Comparison of ENCODE assay signal across 2 cellular contexts in the genomic region with DNA sequence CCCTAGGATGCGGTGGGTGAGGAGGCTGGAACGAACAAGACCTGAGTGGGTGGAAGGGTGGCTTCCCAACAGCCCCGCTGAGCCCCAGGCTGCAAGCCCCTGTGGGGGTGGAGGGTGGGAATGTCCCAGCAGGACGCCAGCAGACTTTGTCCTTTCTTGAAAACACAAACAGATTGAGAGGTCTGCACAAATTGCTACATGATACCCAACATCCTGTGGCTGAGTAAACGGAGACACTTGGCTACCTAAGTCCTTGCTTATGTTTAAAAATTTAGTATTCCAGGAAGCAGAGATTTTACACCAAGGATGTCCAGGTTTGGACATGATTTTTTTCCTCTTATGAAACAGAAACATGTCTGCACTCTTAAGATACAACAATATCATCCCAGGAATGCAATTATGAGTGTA.
TF ChIP-seq lines count a peak whose summit lies in the region.

No MANE protein-coding gene starts in this region.

TF ChIP-seq in A549, 52 proteins besides CTCF, POLR2A, EP300 and RAD21 (continued from another document):
- TF ChIP-seq, protein P1, sequence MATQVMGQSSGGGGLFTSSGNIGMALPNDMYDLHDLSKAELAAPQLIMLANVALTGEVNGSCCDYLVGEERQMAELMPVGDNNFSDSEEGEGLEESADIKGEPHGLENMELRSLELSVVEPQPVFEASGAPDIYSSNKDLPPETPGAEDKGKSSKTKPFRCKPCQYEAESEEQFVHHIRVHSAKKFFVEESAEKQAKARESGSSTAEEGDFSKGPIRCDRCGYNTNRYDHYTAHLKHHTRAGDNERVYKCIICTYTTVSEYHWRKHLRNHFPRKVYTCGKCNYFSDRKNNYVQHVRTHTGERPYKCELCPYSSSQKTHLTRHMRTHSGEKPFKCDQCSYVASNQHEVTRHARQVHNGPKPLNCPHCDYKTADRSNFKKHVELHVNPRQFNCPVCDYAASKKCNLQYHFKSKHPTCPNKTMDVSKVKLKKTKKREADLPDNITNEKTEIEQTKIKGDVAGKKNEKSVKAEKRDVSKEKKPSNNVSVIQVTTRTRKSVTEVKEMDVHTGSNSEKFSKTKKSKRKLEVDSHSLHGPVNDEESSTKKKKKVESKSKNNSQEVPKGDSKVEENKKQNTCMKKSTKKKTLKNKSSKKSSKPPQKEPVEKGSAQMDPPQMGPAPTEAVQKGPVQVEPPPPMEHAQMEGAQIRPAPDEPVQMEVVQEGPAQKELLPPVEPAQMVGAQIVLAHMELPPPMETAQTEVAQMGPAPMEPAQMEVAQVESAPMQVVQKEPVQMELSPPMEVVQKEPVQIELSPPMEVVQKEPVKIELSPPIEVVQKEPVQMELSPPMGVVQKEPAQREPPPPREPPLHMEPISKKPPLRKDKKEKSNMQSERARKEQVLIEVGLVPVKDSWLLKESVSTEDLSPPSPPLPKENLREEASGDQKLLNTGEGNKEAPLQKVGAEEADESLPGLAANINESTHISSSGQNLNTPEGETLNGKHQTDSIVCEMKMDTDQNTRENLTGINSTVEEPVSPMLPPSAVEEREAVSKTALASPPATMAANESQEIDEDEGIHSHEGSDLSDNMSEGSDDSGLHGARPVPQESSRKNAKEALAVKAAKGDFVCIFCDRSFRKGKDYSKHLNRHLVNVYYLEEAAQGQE (IDR thresholded peaks at IDR 0.05), result no peak
- no peak for TF ChIP-seq JUNB (IDR thresholded peaks at IDR 0.05)
- TF ChIP-seq, protein P2, sequence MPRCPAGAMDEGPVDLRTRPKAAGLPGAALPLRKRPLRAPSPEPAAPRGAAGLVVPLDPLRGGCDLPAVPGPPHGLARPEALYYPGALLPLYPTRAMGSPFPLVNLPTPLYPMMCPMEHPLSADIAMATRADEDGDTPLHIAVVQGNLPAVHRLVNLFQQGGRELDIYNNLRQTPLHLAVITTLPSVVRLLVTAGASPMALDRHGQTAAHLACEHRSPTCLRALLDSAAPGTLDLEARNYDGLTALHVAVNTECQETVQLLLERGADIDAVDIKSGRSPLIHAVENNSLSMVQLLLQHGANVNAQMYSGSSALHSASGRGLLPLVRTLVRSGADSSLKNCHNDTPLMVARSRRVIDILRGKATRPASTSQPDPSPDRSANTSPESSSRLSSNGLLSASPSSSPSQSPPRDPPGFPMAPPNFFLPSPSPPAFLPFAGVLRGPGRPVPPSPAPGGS (IDR thresholded peaks at IDR 0.05), result no peak
- TF ChIP-seq EHMT2 (IDR thresholded peaks at IDR 0.05; ENCODE audit: low read depth), result no peak
- TF ChIP-seq BHLHE40 (IDR thresholded peaks at IDR 0.05; ENCODE audit: low read depth, low read length), result no peak
- no peak for TF ChIP-seq SREBF2 (IDR thresholded peaks at IDR 0.05)
- TF ChIP-seq CHD2 (IDR thresholded peaks at IDR 0.05; ENCODE audit: low read length, partially characterized antibody), result no peak
- TF ChIP-seq HOXA7 (CRISPR knock-in tag; IDR thresholded peaks at IDR 0.05), result no peak
- TF ChIP-seq, protein P3, sequence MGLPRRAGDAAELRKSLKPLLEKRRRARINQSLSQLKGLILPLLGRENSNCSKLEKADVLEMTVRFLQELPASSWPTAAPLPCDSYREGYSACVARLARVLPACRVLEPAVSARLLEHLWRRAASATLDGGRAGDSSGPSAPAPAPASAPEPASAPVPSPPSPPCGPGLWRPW (IDR thresholded peaks at IDR 0.05), result no peak
- TF ChIP-seq CHD4 (IDR thresholded peaks at IDR 0.05; ENCODE audit: borderline replicate concordance), result no peak
- TF ChIP-seq RNF2 (IDR thresholded peaks at IDR 0.05; ENCODE audit: borderline replicate concordance, low read depth), result no peak
- no peak for TF ChIP-seq MAZ (IDR thresholded peaks at IDR 0.05; ENCODE audit: borderline replicate concordance, low read depth, low read length)
- TF ChIP-seq TP53 (CRISPR knock-in tag; IDR thresholded peaks at IDR 0.05), result no peak

TF ChIP-seq in HEK293, 187 proteins besides CTCF, POLR2A, EP300 and RAD21 (continued from another document):
- TF ChIP-seq, protein P4, sequence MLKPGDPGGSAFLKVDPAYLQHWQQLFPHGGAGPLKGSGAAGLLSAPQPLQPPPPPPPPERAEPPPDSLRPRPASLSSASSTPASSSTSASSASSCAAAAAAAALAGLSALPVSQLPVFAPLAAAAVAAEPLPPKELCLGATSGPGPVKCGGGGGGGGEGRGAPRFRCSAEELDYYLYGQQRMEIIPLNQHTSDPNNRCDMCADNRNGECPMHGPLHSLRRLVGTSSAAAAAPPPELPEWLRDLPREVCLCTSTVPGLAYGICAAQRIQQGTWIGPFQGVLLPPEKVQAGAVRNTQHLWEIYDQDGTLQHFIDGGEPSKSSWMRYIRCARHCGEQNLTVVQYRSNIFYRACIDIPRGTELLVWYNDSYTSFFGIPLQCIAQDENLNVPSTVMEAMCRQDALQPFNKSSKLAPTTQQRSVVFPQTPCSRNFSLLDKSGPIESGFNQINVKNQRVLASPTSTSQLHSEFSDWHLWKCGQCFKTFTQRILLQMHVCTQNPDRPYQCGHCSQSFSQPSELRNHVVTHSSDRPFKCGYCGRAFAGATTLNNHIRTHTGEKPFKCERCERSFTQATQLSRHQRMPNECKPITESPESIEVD (tag by site-specific recombination; IDR thresholded peaks at IDR 0.05), result peak; percentile 5; the same call in 1 of the 2 replicates
- TF ChIP-seq HOXA7 (CRISPR knock-in tag; IDR thresholded peaks at IDR 0.05; ENCODE audit: borderline replicate concordance), result no peak
